1 cellular context compared by ENCODE assay signal in the genomic region with DNA sequence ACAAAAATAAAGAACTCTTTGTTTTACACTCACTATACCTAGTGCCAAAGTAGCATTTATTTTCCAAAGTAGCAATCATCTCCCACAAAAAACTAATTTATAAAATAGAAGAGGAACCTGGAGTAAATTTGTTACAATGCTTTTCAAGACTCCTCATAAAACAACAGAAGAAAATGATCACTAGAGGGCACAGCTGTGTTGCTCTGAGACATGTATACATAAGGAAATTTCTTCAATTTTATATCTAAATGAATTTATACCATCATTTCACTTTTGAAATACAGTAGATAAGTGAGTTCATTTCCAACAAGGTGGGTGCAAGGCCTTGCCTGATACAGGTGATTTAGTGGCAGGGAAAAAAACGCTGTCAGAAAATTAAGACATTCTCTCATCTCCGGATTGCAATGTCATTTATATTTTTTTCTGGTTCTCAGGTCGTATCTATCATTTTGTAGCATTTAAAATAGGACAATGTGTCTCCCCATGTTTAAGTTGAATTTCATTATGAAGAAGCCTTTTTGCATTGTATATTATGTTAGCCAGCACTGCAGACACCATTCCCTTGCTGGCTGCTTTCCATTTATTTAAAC.
TF ChIP-seq lines count a peak whose summit lies in the region.

No MANE protein-coding gene starts in this region.

TF ChIP-seq in GM12878, 131 proteins besides CTCF, POLR2A, EP300 and RAD21 (continued from another document):
- TF ChIP-seq, protein P1, sequence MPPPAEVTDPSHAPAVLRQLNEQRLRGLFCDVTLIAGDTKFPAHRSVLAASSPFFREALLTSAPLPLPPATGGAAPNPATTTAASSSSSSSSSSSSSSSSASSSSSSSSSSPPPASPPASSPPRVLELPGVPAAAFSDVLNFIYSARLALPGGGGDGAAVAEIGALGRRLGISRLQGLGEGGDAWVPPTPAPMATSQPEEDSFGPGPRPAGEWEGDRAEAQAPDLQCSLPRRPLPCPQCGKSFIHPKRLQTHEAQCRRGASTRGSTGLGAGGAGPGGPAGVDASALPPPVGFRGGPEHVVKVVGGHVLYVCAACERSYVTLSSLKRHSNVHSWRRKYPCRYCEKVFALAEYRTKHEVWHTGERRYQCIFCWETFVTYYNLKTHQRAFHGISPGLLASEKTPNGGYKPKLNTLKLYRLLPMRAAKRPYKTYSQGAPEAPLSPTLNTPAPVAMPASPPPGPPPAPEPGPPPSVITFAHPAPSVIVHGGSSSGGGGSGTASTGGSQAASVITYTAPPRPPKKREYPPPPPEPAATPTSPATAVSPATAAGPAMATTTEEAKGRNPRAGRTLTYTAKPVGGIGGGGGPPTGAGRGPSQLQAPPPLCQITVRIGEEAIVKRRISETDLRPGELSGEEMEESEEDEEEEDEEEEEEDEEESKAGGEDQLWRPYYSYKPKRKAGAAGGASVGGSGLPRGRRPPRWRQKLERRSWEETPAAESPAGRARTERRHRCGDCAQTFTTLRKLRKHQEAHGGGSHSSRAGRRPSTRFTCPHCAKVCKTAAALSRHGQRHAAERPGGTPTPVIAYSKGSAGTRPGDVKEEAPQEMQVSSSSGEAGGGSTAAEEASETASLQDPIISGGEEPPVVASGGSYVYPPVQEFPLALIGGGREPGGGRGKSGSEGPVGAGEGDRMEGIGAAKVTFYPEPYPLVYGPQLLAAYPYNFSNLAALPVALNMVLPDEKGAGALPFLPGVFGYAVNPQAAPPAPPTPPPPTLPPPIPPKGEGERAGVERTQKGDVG (CRISPR knock-in tag; IDR thresholded peaks at IDR 0.05) = no peak
- TF ChIP-seq MYB (IDR thresholded peaks at IDR 0.05; ENCODE audit: borderline replicate concordance, low read depth, low read length) (no peak), BHLHE40 (IDR thresholded peaks at IDR 0.05; ENCODE audit: borderline replicate concordance in 1 of 2, low read depth in 2 of 2, low read length in 1 of 2) (no peak), SUPT20H (IDR thresholded peaks at IDR 0.05; ENCODE audit: borderline replicate concordance, control insufficient read depth, low read depth, low read length) (no peak)
